Comparison of ENCODE assay signal across 8 cellular contexts in the genomic region with DNA sequence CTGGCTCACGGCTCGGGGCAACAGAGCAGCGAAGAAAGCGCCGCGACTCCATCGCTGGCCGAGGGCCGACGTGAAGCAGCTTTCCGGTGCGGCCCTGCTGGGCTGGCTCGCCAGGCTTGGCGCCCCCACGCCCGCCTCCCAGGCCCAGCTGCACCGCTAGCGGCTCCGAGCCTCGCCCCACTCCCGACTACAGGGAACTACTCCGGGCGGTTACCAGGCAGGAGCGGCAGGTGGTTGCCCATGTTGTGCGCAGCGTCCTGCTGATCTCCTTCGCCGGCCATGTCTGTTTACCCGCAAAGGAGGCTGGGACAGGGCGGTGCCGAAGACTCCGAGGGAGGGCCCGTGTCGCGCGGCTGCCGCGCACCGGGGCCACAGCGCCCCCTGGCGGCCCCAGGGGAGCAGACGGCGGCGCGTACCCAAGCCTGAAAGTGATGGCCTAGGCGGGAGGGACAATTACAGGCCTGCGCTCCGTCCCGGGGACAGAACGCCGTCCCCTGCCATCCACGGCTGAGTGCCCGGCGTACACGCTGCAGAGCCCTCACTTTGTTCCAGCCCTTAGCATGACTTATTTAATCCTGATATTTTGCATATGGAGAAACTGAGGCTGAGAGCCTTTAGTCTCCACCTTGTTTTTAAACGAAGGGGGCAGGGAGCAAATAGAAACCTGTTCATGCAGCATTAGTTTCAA. TPM values are rescaled to one million over a fixed set of nuclear protein-coding genes. Genes with fewer than 3 reads are reported as not detected.
DNase-seq lines count a peak whose midpoint lies in the region; ATAC-seq and TF ChIP-seq lines count a peak whose summit lies in the region.

Gene CRBN, minus strand, starts transcription at position 285 of the 688 bp plus-strand sequence. Its CDS starts 4 bp downstream, at position 281.

- H3K9me3 Mint-ChIP-seq in nephron, result no peaks in the 10 kb centered on the region
- H3K9me3 Mint-ChIP-seq in stimulated activated naive CD8-positive, alpha-beta T cell treated with anti-CD3 and anti-CD28 coated beads, Interleukin-15, Interleukin-2, amounts not matched to agents 100 ng/mL and 50 ng/mL, for 24 hours, result no peaks in the 10 kb centered on the region

- peak; percentile 79 for TF ChIP-seq POLR2A in Raji (IDR thresholded peaks at IDR 0.05; ENCODE audit: insufficient read depth, low read depth, low read length)

- H3K4me1 Mint-ChIP-seq in nephron, result peaks cover 33% of the 10 kb centered on the region
- peaks cover 51% of the 10 kb centered on the region for H3K4me1 Mint-ChIP-seq in stimulated activated naive CD8-positive, alpha-beta T cell treated with anti-CD3 and anti-CD28 coated beads, Interleukin-15, Interleukin-2, amounts not matched to agents 100 ng/mL and 50 ng/mL, for 24 hours (ENCODE audit: low read depth)

- peak within 1 kb of the TSS in 2 of 3 experiments; percentile 60 to 82 for H3K27ac Mint-ChIP-seq in nephron
- H3K27ac Mint-ChIP-seq in stimulated activated naive CD8-positive, alpha-beta T cell treated with anti-CD3 and anti-CD28 coated beads, Interleukin-15, Interleukin-2, amounts not matched to agents 100 ng/mL and 50 ng/mL, for 24 hours, result peak within 1 kb of the TSS; percentile 79

- no peaks in the 10 kb centered on the region for H3K27me3 Mint-ChIP-seq in nephron (ENCODE audit: low read depth)
- H3K27me3 Mint-ChIP-seq in stimulated activated naive CD8-positive, alpha-beta T cell treated with anti-CD3 and anti-CD28 coated beads, Interleukin-15, Interleukin-2, amounts not matched to agents 100 ng/mL and 50 ng/mL, for 24 hours, result no peaks in the 10 kb centered on the region

- TF ChIP-seq CTCF in fibroblast of pulmonary artery (IDR thresholded peaks at IDR 0.05; ENCODE audit: low read length, missing control alignments) (peak; percentile 57), nephron (IDR thresholded peaks at IDR 0.05; ENCODE audit: unreplicated experiment in 3 of 3) (peak; percentile 99)

- DNase-seq in Daoy (ENCODE audit: low read depth), result peak; percentile 85
- peak; percentile 93 for DNase-seq in KBM-7
- DNase-seq in activated T-helper 9 cell treated with anti-CD3 and anti-CD28 coated beads, Interleukin-2, amount 50 U/mL, for 16 hours (ENCODE audit: low read depth), result peak; percentile 84
- peak; percentile 84 for DNase-seq in fibroblast of pulmonary artery (ENCODE audit: low read depth)

- peak; percentile 99 for ATAC-seq in GM21717 (IDR thresholded peaks at IDR 0.05; ENCODE audit: unreplicated experiment)

- in situ Hi-C loops in KBM-7 (cut with MboI; ENCODE audit: low pct_unique_long_range_greater_than_20kb, low sequenced_read_pairs), result no loop called here

- peaks cover 7% of the 10 kb centered on the region for H3K36me3 Mint-ChIP-seq in nephron (ENCODE audit: low read depth)
- H3K36me3 Mint-ChIP-seq in stimulated activated naive CD8-positive, alpha-beta T cell treated with anti-CD3 and anti-CD28 coated beads, Interleukin-15, Interleukin-2, amounts not matched to agents 100 ng/mL and 50 ng/mL, for 24 hours (ENCODE audit: low read depth), result peaks cover 11% of the 10 kb centered on the region

- peak within 1 kb of the TSS; percentile 89 to 97 (median 93) for H3K4me3 Mint-ChIP-seq in nephron
- H3K4me3 Mint-ChIP-seq in stimulated activated naive CD8-positive, alpha-beta T cell treated with anti-CD3 and anti-CD28 coated beads, Interleukin-15, Interleukin-2, amounts not matched to agents 100 ng/mL and 50 ng/mL, for 24 hours, result peak within 1 kb of the TSS; percentile 97

- H3K4me3 ChIP-seq in fibroblast of pulmonary artery (replicated peaks; ENCODE audit: low read depth, low read length), result peak within 1 kb of the TSS; percentile 86

RNA-seq across cellular contexts. Expression of gene CRBN, which starts in this region (rescaled TPM):
- 34.0 and 51.8 TPM in 2 replicates for total RNA-seq in Daoy (2014; rRNA removed; shearing (Covaris generic))

Comparison
In these comparisons a context has a peak if more than half of its experiments do, and no peak if none do; other contexts are left out.
1. Peak in every context shown above with its lines: DNase-seq, ATAC-seq and H3K4me3 ChIP-seq.